In the genomic region with DNA sequence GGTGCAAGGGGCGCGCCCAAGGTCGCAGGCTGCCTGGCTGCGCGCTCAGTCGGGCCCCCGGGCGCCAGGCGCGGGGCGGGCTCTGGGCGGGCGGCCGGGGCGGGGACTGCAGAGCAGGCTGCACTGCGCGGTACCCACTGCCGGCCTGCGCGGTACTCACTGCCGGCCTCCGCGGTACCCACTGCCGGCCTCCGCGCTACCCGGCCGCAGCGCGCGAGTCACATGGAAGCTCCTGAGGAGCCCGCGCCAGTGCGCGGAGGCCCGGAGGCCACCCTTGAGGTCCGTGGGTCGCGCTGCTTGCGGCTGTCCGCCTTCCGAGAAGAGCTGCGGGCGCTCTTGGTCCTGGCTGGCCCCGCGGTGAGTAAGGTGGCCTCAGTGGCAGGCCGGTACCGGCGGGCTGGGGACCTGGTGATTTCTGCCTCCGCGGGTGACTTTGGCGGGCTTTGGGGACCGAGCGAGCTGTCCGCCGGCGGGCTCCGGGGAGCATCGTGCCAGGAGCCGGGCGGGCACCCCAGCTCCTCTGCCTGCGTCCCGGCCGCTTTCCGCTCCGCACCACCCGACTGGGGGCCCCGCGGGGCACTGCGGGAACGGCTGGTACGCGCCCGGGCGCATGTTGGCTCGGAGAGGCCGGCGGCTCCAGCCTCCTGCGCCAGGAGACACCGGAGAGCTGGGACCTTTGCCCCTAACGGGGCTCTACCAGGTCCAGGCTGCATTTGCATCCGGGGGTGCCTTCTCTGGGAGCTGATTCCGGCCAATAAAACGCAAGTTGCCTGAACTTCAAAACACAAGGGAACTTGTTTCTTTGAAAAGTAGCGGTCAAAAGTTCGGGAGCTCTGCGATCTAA, we compare ENCODE assay signal across 1 cellular context.
TF ChIP-seq lines count a peak whose summit lies in the region.

A gene with protein sequence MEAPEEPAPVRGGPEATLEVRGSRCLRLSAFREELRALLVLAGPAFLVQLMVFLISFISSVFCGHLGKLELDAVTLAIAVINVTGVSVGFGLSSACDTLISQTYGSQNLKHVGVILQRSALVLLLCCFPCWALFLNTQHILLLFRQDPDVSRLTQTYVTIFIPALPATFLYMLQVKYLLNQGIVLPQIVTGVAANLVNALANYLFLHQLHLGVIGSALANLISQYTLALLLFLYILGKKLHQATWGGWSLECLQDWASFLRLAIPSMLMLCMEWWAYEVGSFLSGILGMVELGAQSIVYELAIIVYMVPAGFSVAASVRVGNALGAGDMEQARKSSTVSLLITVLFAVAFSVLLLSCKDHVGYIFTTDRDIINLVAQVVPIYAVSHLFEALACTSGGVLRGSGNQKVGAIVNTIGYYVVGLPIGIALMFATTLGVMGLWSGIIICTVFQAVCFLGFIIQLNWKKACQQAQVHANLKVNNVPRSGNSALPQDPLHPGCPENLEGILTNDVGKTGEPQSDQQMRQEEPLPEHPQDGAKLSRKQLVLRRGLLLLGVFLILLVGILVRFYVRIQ (plus strand): TSS at position 137 of the 844 bp plus-strand sequence. CDS start 86 bp downstream, at position 223.

TF ChIP-seq in HepG2, 621 proteins besides CTCF, POLR2A, EP300 and RAD21 (continued from another document and continues in another):
- TF ChIP-seq, protein P1, sequence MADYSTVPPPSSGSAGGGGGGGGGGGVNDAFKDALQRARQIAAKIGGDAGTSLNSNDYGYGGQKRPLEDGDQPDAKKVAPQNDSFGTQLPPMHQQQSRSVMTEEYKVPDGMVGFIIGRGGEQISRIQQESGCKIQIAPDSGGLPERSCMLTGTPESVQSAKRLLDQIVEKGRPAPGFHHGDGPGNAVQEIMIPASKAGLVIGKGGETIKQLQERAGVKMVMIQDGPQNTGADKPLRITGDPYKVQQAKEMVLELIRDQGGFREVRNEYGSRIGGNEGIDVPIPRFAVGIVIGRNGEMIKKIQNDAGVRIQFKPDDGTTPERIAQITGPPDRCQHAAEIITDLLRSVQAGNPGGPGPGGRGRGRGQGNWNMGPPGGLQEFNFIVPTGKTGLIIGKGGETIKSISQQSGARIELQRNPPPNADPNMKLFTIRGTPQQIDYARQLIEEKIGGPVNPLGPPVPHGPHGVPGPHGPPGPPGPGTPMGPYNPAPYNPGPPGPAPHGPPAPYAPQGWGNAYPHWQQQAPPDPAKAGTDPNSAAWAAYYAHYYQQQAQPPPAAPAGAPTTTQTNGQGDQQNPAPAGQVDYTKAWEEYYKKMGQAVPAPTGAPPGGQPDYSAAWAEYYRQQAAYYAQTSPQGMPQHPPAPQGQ (CRISPR knock-in tag; IDR thresholded peaks at IDR 0.05; ENCODE audit: borderline replicate concordance): no peak
- TF ChIP-seq ZIK1 (CRISPR knock-in tag; IDR thresholded peaks at IDR 0.05; ENCODE audit: borderline replicate concordance, low read depth) (0 out of 2 replicates have a peak, but pooled peaks have one; percentile 15), ZNF614 (CRISPR knock-in tag; IDR thresholded peaks at IDR 0.05; ENCODE audit: borderline replicate concordance) (no peak), SP4 (CRISPR knock-in tag; IDR thresholded peaks at IDR 0.05) (no peak), GTF2F1 (IDR thresholded peaks at IDR 0.05; ENCODE audit: low read length) (no peak), ARHGAP35 (CRISPR knock-in tag; IDR thresholded peaks at IDR 0.05; ENCODE audit: borderline replicate concordance) (no peak), HOXD1 (CRISPR knock-in tag; IDR thresholded peaks at IDR 0.05) (no peak), ZFP41 (CRISPR knock-in tag; IDR thresholded peaks at IDR 0.05; ENCODE audit: borderline replicate concordance) (no peak), MLLT10 (CRISPR knock-in tag; IDR thresholded peaks at IDR 0.05) (no peak), HMG20B (CRISPR knock-in tag; conservative IDR thresholded peaks at IDR 0.05) (no peak), NRL (CRISPR knock-in tag; IDR thresholded peaks at IDR 0.05; ENCODE audit: borderline replicate concordance) (peak; percentile 67), ZNF251 (CRISPR knock-in tag; IDR thresholded peaks at IDR 0.05) (no peak), ZNF160 (CRISPR knock-in tag; IDR thresholded peaks at IDR 0.05) (no peak; the same call in 1 of the 2 replicates), ZNF121 (CRISPR knock-in tag; IDR thresholded peaks at IDR 0.05) (peak; percentile 55; the same call in 1 of the 2 replicates), KLF11 (CRISPR knock-in tag; IDR thresholded peaks at IDR 0.05) (no peak), NR3C1 (CRISPR knock-in tag; IDR thresholded peaks at IDR 0.05) (no peak), CCAR2 (optimal IDR thresholded peaks at IDR 0.05; ENCODE audit: low read depth, low read length) (no peak), ZNF839 (CRISPR knock-in tag; IDR thresholded peaks at IDR 0.05; ENCODE audit: borderline replicate concordance) (no peak; the same call in 1 of the 2 replicates), CEBPB (IDR thresholded peaks at IDR 0.05; ENCODE audit: borderline replicate concordance, low read depth, low read length) (no peak), ZNF44 (CRISPR knock-in tag; IDR thresholded peaks at IDR 0.05) (no peak), ZNF547 (CRISPR knock-in tag; IDR thresholded peaks at IDR 0.05) (0 out of 2 replicates have a peak, but pooled peaks have one; percentile 53), TGIF2 (CRISPR knock-in tag; IDR thresholded peaks at IDR 0.05) (no peak), ZNF879 (CRISPR knock-in tag; IDR thresholded peaks at IDR 0.05) (0 out of 2 replicates have a peak, but pooled peaks have one; percentile 77)
- TF ChIP-seq, protein P2, sequence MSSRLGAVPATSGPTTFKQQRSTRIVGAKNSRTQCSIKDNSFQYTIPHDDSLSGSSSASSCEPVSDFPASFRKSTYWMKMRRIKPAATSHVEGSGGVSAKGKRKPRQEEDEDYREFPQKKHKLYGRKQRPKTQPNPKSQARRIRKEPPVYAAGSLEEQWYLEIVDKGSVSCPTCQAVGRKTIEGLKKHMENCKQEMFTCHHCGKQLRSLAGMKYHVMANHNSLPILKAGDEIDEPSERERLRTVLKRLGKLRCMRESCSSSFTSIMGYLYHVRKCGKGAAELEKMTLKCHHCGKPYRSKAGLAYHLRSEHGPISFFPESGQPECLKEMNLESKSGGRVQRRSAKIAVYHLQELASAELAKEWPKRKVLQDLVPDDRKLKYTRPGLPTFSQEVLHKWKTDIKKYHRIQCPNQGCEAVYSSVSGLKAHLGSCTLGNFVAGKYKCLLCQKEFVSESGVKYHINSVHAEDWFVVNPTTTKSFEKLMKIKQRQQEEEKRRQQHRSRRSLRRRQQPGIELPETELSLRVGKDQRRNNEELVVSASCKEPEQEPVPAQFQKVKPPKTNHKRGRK (CRISPR knock-in tag; IDR thresholded peaks at IDR 0.05): no peak
- TF ChIP-seq, protein P3, sequence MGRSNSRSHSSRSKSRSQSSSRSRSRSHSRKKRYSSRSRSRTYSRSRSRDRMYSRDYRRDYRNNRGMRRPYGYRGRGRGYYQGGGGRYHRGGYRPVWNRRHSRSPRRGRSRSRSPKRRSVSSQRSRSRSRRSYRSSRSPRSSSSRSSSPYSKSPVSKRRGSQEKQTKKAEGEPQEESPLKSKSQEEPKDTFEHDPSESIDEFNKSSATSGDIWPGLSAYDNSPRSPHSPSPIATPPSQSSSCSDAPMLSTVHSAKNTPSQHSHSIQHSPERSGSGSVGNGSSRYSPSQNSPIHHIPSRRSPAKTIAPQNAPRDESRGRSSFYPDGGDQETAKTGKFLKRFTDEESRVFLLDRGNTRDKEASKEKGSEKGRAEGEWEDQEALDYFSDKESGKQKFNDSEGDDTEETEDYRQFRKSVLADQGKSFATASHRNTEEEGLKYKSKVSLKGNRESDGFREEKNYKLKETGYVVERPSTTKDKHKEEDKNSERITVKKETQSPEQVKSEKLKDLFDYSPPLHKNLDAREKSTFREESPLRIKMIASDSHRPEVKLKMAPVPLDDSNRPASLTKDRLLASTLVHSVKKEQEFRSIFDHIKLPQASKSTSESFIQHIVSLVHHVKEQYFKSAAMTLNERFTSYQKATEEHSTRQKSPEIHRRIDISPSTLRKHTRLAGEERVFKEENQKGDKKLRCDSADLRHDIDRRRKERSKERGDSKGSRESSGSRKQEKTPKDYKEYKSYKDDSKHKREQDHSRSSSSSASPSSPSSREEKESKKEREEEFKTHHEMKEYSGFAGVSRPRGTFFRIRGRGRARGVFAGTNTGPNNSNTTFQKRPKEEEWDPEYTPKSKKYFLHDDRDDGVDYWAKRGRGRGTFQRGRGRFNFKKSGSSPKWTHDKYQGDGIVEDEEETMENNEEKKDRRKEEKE (IDR thresholded peaks at IDR 0.05): no peak
- TF ChIP-seq, protein P4, sequence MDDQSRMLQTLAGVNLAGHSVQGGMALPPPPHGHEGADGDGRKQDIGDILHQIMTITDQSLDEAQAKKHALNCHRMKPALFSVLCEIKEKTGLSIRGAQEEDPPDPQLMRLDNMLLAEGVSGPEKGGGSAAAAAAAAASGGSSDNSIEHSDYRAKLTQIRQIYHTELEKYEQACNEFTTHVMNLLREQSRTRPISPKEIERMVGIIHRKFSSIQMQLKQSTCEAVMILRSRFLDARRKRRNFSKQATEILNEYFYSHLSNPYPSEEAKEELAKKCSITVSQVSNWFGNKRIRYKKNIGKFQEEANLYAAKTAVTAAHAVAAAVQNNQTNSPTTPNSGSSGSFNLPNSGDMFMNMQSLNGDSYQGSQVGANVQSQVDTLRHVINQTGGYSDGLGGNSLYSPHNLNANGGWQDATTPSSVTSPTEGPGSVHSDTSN (CRISPR knock-in tag; IDR thresholded peaks at IDR 0.05; ENCODE audit: borderline replicate concordance): no peak
- TF ChIP-seq, protein P5, sequence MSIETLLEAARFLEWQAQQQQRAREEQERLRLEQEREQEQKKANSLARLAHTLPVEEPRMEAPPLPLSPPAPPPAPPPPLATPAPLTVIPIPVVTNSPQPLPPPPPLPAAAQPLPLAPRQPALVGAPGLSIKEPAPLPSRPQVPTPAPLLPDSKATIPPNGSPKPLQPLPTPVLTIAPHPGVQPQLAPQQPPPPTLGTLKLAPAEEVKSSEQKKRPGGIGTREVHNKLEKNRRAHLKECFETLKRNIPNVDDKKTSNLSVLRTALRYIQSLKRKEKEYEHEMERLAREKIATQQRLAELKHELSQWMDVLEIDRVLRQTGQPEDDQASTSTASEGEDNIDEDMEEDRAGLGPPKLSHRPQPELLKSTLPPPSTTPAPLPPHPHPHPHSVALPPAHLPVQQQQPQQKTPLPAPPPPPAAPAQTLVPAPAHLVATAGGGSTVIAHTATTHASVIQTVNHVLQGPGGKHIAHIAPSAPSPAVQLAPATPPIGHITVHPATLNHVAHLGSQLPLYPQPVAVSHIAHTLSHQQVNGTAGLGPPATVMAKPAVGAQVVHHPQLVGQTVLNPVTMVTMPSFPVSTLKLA (IDR thresholded peaks at IDR 0.05): no peak
- TF ChIP-seq, protein P6, sequence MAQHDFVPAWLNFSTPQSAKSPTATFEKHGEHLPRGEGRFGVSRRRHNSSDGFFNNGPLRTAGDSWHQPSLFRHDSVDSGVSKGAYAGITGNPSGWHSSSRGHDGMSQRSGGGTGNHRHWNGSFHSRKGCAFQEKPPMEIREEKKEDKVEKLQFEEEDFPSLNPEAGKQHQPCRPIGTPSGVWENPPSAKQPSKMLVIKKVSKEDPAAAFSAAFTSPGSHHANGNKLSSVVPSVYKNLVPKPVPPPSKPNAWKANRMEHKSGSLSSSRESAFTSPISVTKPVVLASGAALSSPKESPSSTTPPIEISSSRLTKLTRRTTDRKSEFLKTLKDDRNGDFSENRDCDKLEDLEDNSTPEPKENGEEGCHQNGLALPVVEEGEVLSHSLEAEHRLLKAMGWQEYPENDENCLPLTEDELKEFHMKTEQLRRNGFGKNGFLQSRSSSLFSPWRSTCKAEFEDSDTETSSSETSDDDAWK (CRISPR knock-in tag; IDR thresholded peaks at IDR 0.05): no peak
- TF ChIP-seq, protein P7, sequence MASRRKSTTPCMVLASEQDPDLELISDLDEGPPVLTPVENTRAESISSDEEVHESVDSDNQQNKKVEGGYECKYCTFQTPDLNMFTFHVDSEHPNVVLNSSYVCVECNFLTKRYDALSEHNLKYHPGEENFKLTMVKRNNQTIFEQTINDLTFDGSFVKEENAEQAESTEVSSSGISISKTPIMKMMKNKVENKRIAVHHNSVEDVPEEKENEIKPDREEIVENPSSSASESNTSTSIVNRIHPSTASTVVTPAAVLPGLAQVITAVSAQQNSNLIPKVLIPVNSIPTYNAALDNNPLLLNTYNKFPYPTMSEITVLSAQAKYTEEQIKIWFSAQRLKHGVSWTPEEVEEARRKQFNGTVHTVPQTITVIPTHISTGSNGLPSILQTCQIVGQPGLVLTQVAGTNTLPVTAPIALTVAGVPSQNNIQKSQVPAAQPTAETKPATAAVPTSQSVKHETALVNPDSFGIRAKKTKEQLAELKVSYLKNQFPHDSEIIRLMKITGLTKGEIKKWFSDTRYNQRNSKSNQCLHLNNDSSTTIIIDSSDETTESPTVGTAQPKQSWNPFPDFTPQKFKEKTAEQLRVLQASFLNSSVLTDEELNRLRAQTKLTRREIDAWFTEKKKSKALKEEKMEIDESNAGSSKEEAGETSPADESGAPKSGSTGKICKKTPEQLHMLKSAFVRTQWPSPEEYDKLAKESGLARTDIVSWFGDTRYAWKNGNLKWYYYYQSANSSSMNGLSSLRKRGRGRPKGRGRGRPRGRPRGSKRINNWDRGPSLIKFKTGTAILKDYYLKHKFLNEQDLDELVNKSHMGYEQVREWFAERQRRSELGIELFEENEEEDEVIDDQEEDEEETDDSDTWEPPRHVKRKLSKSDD (CRISPR knock-in tag; IDR thresholded peaks at IDR 0.05; ENCODE audit: low read depth): no peak
- TF ChIP-seq, protein P8, sequence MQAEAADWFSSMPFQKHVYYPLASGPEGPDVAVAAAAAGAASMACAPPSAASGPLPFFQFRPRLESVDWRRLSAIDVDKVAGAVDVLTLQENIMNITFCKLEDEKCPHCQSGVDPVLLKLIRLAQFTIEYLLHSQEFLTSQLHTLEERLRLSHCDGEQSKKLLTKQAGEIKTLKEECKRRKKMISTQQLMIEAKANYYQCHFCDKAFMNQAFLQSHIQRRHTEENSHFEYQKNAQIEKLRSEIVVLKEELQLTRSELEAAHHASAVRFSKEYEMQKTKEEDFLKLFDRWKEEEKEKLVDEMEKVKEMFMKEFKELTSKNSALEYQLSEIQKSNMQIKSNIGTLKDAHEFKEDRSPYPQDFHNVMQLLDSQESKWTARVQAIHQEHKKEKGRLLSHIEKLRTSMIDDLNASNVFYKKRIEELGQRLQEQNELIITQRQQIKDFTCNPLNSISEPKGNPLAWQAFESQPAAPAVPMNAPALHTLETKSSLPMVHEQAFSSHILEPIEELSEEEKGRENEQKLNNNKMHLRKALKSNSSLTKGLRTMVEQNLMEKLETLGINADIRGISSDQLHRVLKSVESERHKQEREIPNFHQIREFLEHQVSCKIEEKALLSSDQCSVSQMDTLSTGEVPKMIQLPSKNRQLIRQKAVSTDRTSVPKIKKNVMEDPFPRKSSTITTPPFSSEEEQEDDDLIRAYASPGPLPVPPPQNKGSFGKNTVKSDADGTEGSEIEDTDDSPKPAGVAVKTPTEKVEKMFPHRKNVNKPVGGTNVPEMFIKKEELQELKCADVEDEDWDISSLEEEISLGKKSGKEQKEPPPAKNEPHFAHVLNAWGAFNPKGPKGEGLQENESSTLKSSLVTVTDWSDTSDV (CRISPR knock-in tag; IDR thresholded peaks at IDR 0.05): no peak; the same call in 1 of the 2 replicates
- TF ChIP-seq, protein P9, sequence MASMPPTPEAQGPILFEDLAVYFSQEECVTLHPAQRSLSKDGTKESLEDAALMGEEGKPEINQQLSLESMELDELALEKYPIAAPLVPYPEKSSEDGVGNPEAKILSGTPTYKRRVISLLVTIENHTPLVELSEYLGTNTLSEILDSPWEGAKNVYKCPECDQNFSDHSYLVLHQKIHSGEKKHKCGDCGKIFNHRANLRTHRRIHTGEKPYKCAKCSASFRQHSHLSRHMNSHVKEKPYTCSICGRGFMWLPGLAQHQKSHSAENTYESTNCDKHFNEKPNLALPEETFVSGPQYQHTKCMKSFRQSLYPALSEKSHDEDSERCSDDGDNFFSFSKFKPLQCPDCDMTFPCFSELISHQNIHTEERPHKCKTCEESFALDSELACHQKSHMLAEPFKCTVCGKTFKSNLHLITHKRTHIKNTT (CRISPR knock-in tag; IDR thresholded peaks at IDR 0.05): no peak
